In genomic region chr17:49575524-49576120, GRCh38 we compare ENCODE assay signal across 8 cellular contexts. TPM values are rescaled to one million over a fixed set of nuclear protein-coding genes. Genes with fewer than 3 reads are reported as not detected.
A peak's percentile ranks its signal among the peaks of the same experiment; 100 is the strongest.
DNase-seq lines count a peak whose midpoint lies in the region; ATAC-seq, FAIRE-seq and TF ChIP-seq lines count a peak whose summit lies in the region.

Gene NXPH3 (plus strand): TSS chr17:49575871. CDS start chr17:49576220, 349 bp downstream.

- peak within 1 kb of the TSS; percentile 87 for H3K4me2 ChIP-seq in HepG2 (ENCODE audit: low read depth, low read length)

- DNase-seq in GDM1 (lab: John Stamatoyannopoulos, UW): peak; percentile 51
- peak; percentile 53 for DNase-seq in M059J (ENCODE audit: low read depth)
- peak; percentile 87 for DNase-seq in WTC11 (ENCODE audit: low spot score)
- DNase-seq in cerebellum (ENCODE audit: low spot score): peak; percentile 82
- DNase-seq in HepG2 (ENCODE audit: low spot score): peak; percentile 47
- peak; percentile 39 to 72 (median 51) for DNase-seq in stimulated activated CD4-positive, alpha-beta T cell treated with anti-CD3 and anti-CD28 coated beads, TNF-alpha, amount 100 ng/mL, for 24 hours (ENCODE audit: low read depth in 3 of 3)
- DNase-seq in NAMALWA (ENCODE audit: low spot score): no peak

- H3K4me3 Mint-ChIP-seq in WTC11: peak within 1 kb of the TSS; percentile 89

- no peak within 1 kb of the TSS for H3K27ac ChIP-seq in HepG2 (ENCODE audit: extremely low read length, insufficient read depth, low read length)

- peak within 1 kb of the TSS; percentile 20; the same call in 1 of the 2 replicates for H3K9ac ChIP-seq in HepG2 (ENCODE audit: insufficient read depth, low read depth, low read length)

- POLR2A ChIA-PET in WTC11 (lab: Charles Lee): interaction anchor here (1.0 kb wide), 1 partner anchor 102 kb away, joined by 5 read pairs; the partner anchor contains the start of gene SPOP
- POLR2A ChIA-PET in HepG2 (lab: Yijun Ruan, JAX): interaction anchor here (1.0 to 1.3 kb wide), 2 partner anchors 102 to 128 kb away, joined by 3 to 5 read pairs; partner anchors contain the start of gene SPOP

- in situ Hi-C loops in HepG2 (cut with HindIII; ENCODE audit: extremely low pct_ligation_motif_present, low pct_unique_long_range_greater_than_20kb): no loop called here

- H3K4me1 ChIP-seq in HepG2 (ENCODE audit: insufficient read depth, low read length): peaks cover 32% of the 10 kb centered on the region

- H3K9me3 ChIP-seq in HepG2 (ENCODE audit: low read length): no peaks in the 10 kb centered on the region

- WGBS in HepG2 (ENCODE audit: low lambda C conversion rate): 2% methylated on average over 22 of the region's 78 CpGs

- H2AFZ ChIP-seq in HepG2 (ENCODE audit: low read length): no peak within 1 kb of the TSS

- H3K36me3 Mint-ChIP-seq in WTC11: no peaks in the 10 kb centered on the region

- peak within 1 kb of the TSS; percentile 62 to 84 (median 78) for H3K4me3 ChIP-seq in HepG2 (replicated peaks in 1 of 3; ENCODE audit: insufficient read depth in 1 of 3, low read depth in 2 of 3, low read length in 3 of 3)

- no peaks in the 10 kb centered on the region for H3K79me2 ChIP-seq in HepG2 (ENCODE audit: insufficient read depth, low read length)

- H3K9me3 Mint-ChIP-seq in WTC11: no peaks in the 10 kb centered on the region

- no peaks in the 10 kb centered on the region for H3K36me3 ChIP-seq in HepG2 (replicated peaks in 1 of 2; ENCODE audit: control insufficient read depth in 1 of 2, insufficient read depth in 2 of 2, low read length in 2 of 2)

- no peaks in the 10 kb centered on the region for H4K20me1 ChIP-seq in HepG2 (ENCODE audit: insufficient read depth, low read length)

- TF ChIP-seq POLR2A in HepG2 (IDR thresholded peaks at IDR 0.05; ENCODE audit: insufficient read depth in 1 of 2, low read depth in 2 of 2, low read length in 2 of 2): no peak

- TF ChIP-seq CTCF in WTC11 (IDR thresholded peaks at IDR 0.05) (peak; percentile 72), HepG2 (CRISPR knock-in tag; IDR thresholded peaks at IDR 0.05) (peak; percentile 64)

- H3K27me3 Mint-ChIP-seq in WTC11 (ENCODE audit: low read depth): peaks cover 39% of the 10 kb centered on the region

- no peak within 1 kb of the TSS; the same call in 1 of the 2 replicates for H3K27ac Mint-ChIP-seq in WTC11

- intact Hi-C loops in HepG2 (cut with micrococcal nuclease; ENCODE audit: unreplicated experiment): loop anchor here (2.0 kb wide), 1 partner anchor 21 kb away; no protein-coding TSS in a partner anchor

- peaks cover 35% of the 10 kb centered on the region for H3K4me1 Mint-ChIP-seq in WTC11

- CTCF ChIA-PET in WTC11 (lab: Charles Lee): interaction anchor here (0.7 to 3.2 kb wide), 19 partner anchors 9 to 412 kb away, joined by 3 to 10 read pairs (median 3); partner anchors contain the start of genes SLC35B1 and SPOP
- CTCF ChIA-PET in HepG2 (lab: Yijun Ruan, JAX; ENCODE audit: low intra/inter-chr PET ratio, low total read pairs): interaction anchor here (1.0 to 2.9 kb wide), 4 partner anchors 8 to 132 kb away, joined by 3 to 31 read pairs (median 5); partner anchors contain the start of gene SLC35B1

- peaks cover 5 to 76% of the 10 kb centered on the region in 2 experiments for H3K27me3 ChIP-seq in HepG2 (ENCODE audit: control insufficient read depth in 1 of 2, insufficient read depth in 2 of 2, low read length in 2 of 2)

- TF ChIP-seq EP300 in HepG2 (IDR thresholded peaks at IDR 0.05; ENCODE audit: low read depth in 2 of 2, low read length in 2 of 2) (no peak), HepG2 (CRISPR knock-in tag; IDR thresholded peaks at IDR 0.05; ENCODE audit: borderline replicate concordance) (no peak)

- TF ChIP-seq RAD21 in HepG2 (CRISPR knock-in tag; IDR thresholded peaks at IDR 0.05): peak; percentile 88

- BruUV-seq in HepG2 (replicated peaks; lab: Mats Ljungman, UMichigan): no TSS peak

- no peak for FAIRE-seq in HepG2 (lab: Jason Lieb, UNC)

- ATAC-seq in WTC11 (peak; percentile 62), HepG2 (peak; percentile 71), HG02588 (IDR thresholded peaks at IDR 0.05; ENCODE audit: unreplicated experiment) (no peak)

TF ChIP-seq in WTC11, 78 proteins besides CTCF, POLR2A, EP300 and RAD21 (continues in another document):
- no peak for TF ChIP-seq GABPB1 (CRISPR knock-in tag; IDR thresholded peaks at IDR 0.05)
- TF ChIP-seq JUN (CRISPR knock-in tag; IDR thresholded peaks at IDR 0.05): no peak
- no peak for TF ChIP-seq HMGA2 (CRISPR knock-in tag; IDR thresholded peaks at IDR 0.05)
- TF ChIP-seq CREB1 (CRISPR knock-in tag; IDR thresholded peaks at IDR 0.05): no peak

TF ChIP-seq in HepG2, 621 proteins besides CTCF, POLR2A, EP300 and RAD21 (continues in another document):
- 0 out of 2 replicates have a peak, but pooled peaks have one; percentile 12 for TF ChIP-seq RXRA (CRISPR knock-in tag; IDR thresholded peaks at IDR 0.05)
- no peak for TF ChIP-seq ZBTB21 (CRISPR knock-in tag; IDR thresholded peaks at IDR 0.05)
- TF ChIP-seq PATZ1 (CRISPR knock-in tag; IDR thresholded peaks at IDR 0.05): no peak
- no peak for TF ChIP-seq ZNF605 (CRISPR knock-in tag; IDR thresholded peaks at IDR 0.05)
- TF ChIP-seq ZNF530 (CRISPR knock-in tag; IDR thresholded peaks at IDR 0.05; ENCODE audit: low read depth): no peak
- no peak for TF ChIP-seq FOXM1 (CRISPR knock-in tag; IDR thresholded peaks at IDR 0.05)
- TF ChIP-seq ZNF709 (CRISPR knock-in tag; IDR thresholded peaks at IDR 0.05): 0 out of 2 replicates have a peak, but pooled peaks have one; percentile 44
- peak; percentile 40 for TF ChIP-seq ZNF18 (CRISPR knock-in tag; IDR thresholded peaks at IDR 0.05; ENCODE audit: insufficient replicate concordance)

RNA-seq across cellular contexts. Expression of gene NXPH3, which starts in this region (rescaled TPM):
- total RNA-seq in M059J (2014; rRNA removed; shearing (Covaris generic)): 3.5 and 5.2 TPM in 2 replicates
- total RNA-seq in WTC11 (2021) (2.3 to 3.4 TPM (median 2.4 TPM) in 3 replicates), cerebellum (4.6 TPM), HepG2 (2016; rRNA removed; fragmentation: Illumina TruSeq; extraction: Trizol) (0.04 and 0.08 TPM in 2 replicates)
- total RNA-seq in HepG2 (2016; cell fraction: cytosol; rRNA removed; fragmentation: Illumina TruSeq; extraction: Trizol; ENCODE audit: low read depth): not detected in 2 replicates
- total RNA-seq in HepG2 (2016; cell fraction: insoluble cytoplasmic fraction; rRNA removed; fragmentation: Illumina TruSeq; extraction: Trizol): 0.10 and 0.11 TPM in 2 replicates
- total RNA-seq in HepG2 (2016; cell fraction: membrane; rRNA removed; fragmentation: Illumina TruSeq; extraction: Trizol): not detected in 2 replicates
- not detected in 2 replicates for total RNA-seq in HepG2 (2016; cell fraction: nucleus; rRNA removed; fragmentation: Illumina TruSeq; extraction: Trizol)
- polyA plus RNA-seq in HepG2 (2011; rRNA removed): 0.48 and 0.58 TPM in 2 replicates
- polyA plus RNA-seq in HepG2 (2011; cell fraction: cytosol; rRNA removed): 0.31 and 0.54 TPM in 2 replicates
- polyA plus RNA-seq in HepG2 (2011; cell fraction: nucleus; rRNA removed): 0.52 and 0.95 TPM in 2 replicates
- polyA plus RNA-seq in HepG2 (2012): 0.24 and 0.31 TPM in 2 replicates
- polyA plus RNA-seq in HepG2 (2016; cell fraction: cytosol; fragmentation: Illumina TruSeq; extraction: Trizol; ENCODE audit: low read depth): not detected in 2 replicates
- polyA plus RNA-seq in HepG2 (2016; cell fraction: insoluble cytoplasmic fraction; fragmentation: Illumina TruSeq; extraction: Trizol; ENCODE audit: low read depth): not detected in 2 replicates
- 0.12 TPM in 1 of 2 replicates, not detected in the other for polyA plus RNA-seq in HepG2 (2016; cell fraction: membrane; fragmentation: Illumina TruSeq; extraction: Trizol; ENCODE audit: low read depth)
- polyA plus RNA-seq in HepG2 (2016; cell fraction: nucleus; fragmentation: Illumina TruSeq; extraction: Trizol; ENCODE audit: insufficient read depth, low read depth): 0.16 TPM in 1 of 2 replicates, not detected in the other
- 0.28 TPM in 1 of 2 replicates, not detected in the other for polyA minus RNA-seq in HepG2 (2011; rRNA and poly(A)+ RNA removed; ENCODE audit: low replicate concordance)
- not detected in 2 replicates for polyA minus RNA-seq in HepG2 (2011; cell fraction: cytosol; rRNA and poly(A)+ RNA removed)
- 0.26 and 0.50 TPM in 2 replicates for polyA minus RNA-seq in HepG2 (2011; cell fraction: nucleus; rRNA and poly(A)+ RNA removed)

Comparison
In these comparisons a context has a peak if more than half of its experiments do, and no peak if none do; other contexts are left out.
1. Peak in DNase-seq, ATAC-seq, H3K4me3 ChIP-seq, H3K9ac ChIP-seq and H3K4me2 ChIP-seq in HepG2; RNA of the gene not detected or under 1 TPM.